ENCODE assay signal across 10 cellular contexts in genomic region chr2:63056309-63057065, GRCh38. TPM values are rescaled to one million over a fixed set of nuclear protein-coding genes. Genes with fewer than 3 reads are reported as not detected.
A peak's percentile ranks its signal among the peaks of the same experiment; 100 is the strongest.
DNase-seq lines count a peak whose midpoint lies in the region; ATAC-seq, FAIRE-seq and TF ChIP-seq lines count a peak whose summit lies in the region.
"Had no signal": no experiment of that assay in that cellular context is flagged by ENCODE, and none has a peak within 500 bp of the region (broad histone marks: within the 10 kb centered on the region; RNA-seq: fewer than 3 reads in every experiment).

No MANE protein-coding gene starts in this region.

- 34 to 51% methylated on average over 38 to 40 of the region's 42 CpGs for WGBS in esophagus squamous epithelium, 2 donors
- 35 to 40% methylated on average over 42 of the region's 42 CpGs for WGBS in pancreas, 2 donors

- no peak overlapping the region for H2AFZ ChIP-seq in neural progenitor cell (replicated peaks)

- peaks cover 77% of the 10 kb centered on the region for H3K4me1 Mint-ChIP-seq in dendritic cell treated with granulocyte-macrophage colony-stimulating factor and Interleukin-4, amounts not matched to agents 40 ng/mL and 50 ng/mL, for 4 days (ENCODE audit: low read depth)
- peaks cover 49% of the 10 kb centered on the region for H3K4me1 Mint-ChIP-seq in neural progenitor cell

- no peaks in the 10 kb centered on the region for H3K36me3 ChIP-seq in HUES48 (ENCODE audit: control insufficient read depth, insufficient read depth, low read length)
- H3K36me3 ChIP-seq in neural progenitor cell = no peaks in the 10 kb centered on the region
- no peaks in the 10 kb centered on the region for H3K36me3 ChIP-seq in esophagus squamous epithelium
- no peaks in the 10 kb centered on the region for H3K36me3 ChIP-seq in pancreas

- H3F3A ChIP-seq in neural progenitor cell (ENCODE audit: low read depth) = peaks cover 73% of the 10 kb centered on the region

- H3K27ac ChIP-seq in HUES48 (ENCODE audit: low read depth, low read length) (no peak overlapping the region), neural progenitor cell (peak overlapping the region; percentile 61), esophagus squamous epithelium (no peak overlapping the region), pancreas (no peak overlapping the region)
- H3K27ac ChIP-seq: HL-60 had no signal

- DNase-seq in GM13976 (ENCODE audit: low spot score) (peak; percentile 63), neural progenitor cell (ENCODE audit: low spot score) (peak; percentile 90), esophagus squamous epithelium (lab: John Stamatoyannopoulos, UW) (no peak), pancreas (no peak)
- DNase-seq: small intestine had no signal

- in situ Hi-C loops in GM13976 (cut with MboI; ENCODE audit: low sequenced_read_pairs, unreplicated experiment) = no loop called here

- H3K4me2 ChIP-seq in neural progenitor cell = peak overlapping the region; percentile 94

- TF ChIP-seq CTCF in GM13976 (IDR thresholded peaks at IDR 0.05; ENCODE audit: borderline replicate concordance, control extremely low read depth, extremely low read depth, insufficient read depth, missing control alignments) (no peak), neural progenitor cell (IDR thresholded peaks at IDR 0.05) (no peak), esophagus squamous epithelium (IDR thresholded peaks at IDR 0.05) (no peak), pancreas (IDR thresholded peaks at IDR 0.05) (no peak)

- no peak overlapping the region for H3K9ac ChIP-seq in HUES48 (ENCODE audit: low read depth, low read length)
- H3K9ac ChIP-seq in neural progenitor cell = no peak overlapping the region

- no peaks in the 10 kb centered on the region for H3K9me3 ChIP-seq in HUES48 (ENCODE audit: control insufficient read depth, insufficient read depth, low read length)
- no peaks in the 10 kb centered on the region for H3K9me3 ChIP-seq in neural progenitor cell (ENCODE audit: low read depth)
- H3K9me3 ChIP-seq in esophagus squamous epithelium = no peaks in the 10 kb centered on the region
- no peaks in the 10 kb centered on the region for H3K9me3 ChIP-seq in pancreas

- no peaks in the 10 kb centered on the region for H3K9me3 Mint-ChIP-seq in dendritic cell treated with granulocyte-macrophage colony-stimulating factor and Interleukin-4, amounts not matched to agents 40 ng/mL and 50 ng/mL, for 4 days
- H3K9me3 Mint-ChIP-seq in neural progenitor cell = peaks cover 36% of the 10 kb centered on the region

- H3K4me1 ChIP-seq in HUES48 (ENCODE audit: control insufficient read depth, insufficient read depth, low read length) = peaks cover 60% of the 10 kb centered on the region
- H3K4me1 ChIP-seq in neural progenitor cell = peaks cover 77% of the 10 kb centered on the region
- H3K4me1 ChIP-seq in esophagus squamous epithelium = peaks cover 29 to 80% (median 46%) of the 10 kb centered on the region in 3 donors
- H3K4me1 ChIP-seq in pancreas = peaks cover 0 to 20% (median 0%) of the 10 kb centered on the region in 3 donors

- peaks cover 63% of the 10 kb centered on the region for H3K79me2 ChIP-seq in neural progenitor cell (ENCODE audit: low read depth)

- no peak for FAIRE-seq in pancreas (lab: Jason Lieb, UNC)
- FAIRE-seq: small intestine had no signal

- no peak overlapping the region for H3K27ac Mint-ChIP-seq in dendritic cell treated with granulocyte-macrophage colony-stimulating factor and Interleukin-4, amounts not matched to agents 40 ng/mL and 50 ng/mL, for 4 days
- peak overlapping the region; percentile 80 for H3K27ac Mint-ChIP-seq in neural progenitor cell

- intact Hi-C loops in dendritic cell treated with granulocyte-macrophage colony-stimulating factor and Interleukin-4, amounts not matched to agents 40 ng/mL and 50 ng/mL, for 4 days (cut with micrococcal nuclease) = no loop called here
- intact Hi-C loops in esophagus squamous epithelium (cut with DNase I) = no loop called here
- intact Hi-C loops in pancreas (cut with DNase I) = no loop called here

- no peaks in the 10 kb centered on the region for H3K36me3 Mint-ChIP-seq in dendritic cell treated with granulocyte-macrophage colony-stimulating factor and Interleukin-4, amounts not matched to agents 40 ng/mL and 50 ng/mL, for 4 days (ENCODE audit: low read depth)
- H3K36me3 Mint-ChIP-seq in neural progenitor cell = peaks cover 62% of the 10 kb centered on the region

- TF ChIP-seq POLR2A in esophagus squamous epithelium (IDR thresholded peaks at IDR 0.05) = no peak

- peak overlapping the region; percentile 72 for H3K4me3 Mint-ChIP-seq in dendritic cell treated with granulocyte-macrophage colony-stimulating factor and Interleukin-4, amounts not matched to agents 40 ng/mL and 50 ng/mL, for 4 days
- H3K4me3 Mint-ChIP-seq in neural progenitor cell = peak overlapping the region; percentile 98

- peaks cover 90% of the 10 kb centered on the region for H3K27me3 Mint-ChIP-seq in dendritic cell treated with granulocyte-macrophage colony-stimulating factor and Interleukin-4, amounts not matched to agents 40 ng/mL and 50 ng/mL, for 4 days
- peaks cover 63% of the 10 kb centered on the region for H3K27me3 Mint-ChIP-seq in neural progenitor cell (ENCODE audit: insufficient read depth, low read depth)

- H3K27me3 ChIP-seq in HUES48 (ENCODE audit: control insufficient read depth, insufficient read depth, low read length) = peaks cover 99% of the 10 kb centered on the region
- peaks cover 90% of the 10 kb centered on the region for H3K27me3 ChIP-seq in neural progenitor cell
- peaks cover 21 to 100% (median 51%) of the 10 kb centered on the region in 4 donors for H3K27me3 ChIP-seq in esophagus squamous epithelium
- H3K27me3 ChIP-seq in pancreas = peaks cover 6 to 48% (median 16%) of the 10 kb centered on the region in 4 donors

- no peak for ATAC-seq in GM19328 (IDR thresholded peaks at IDR 0.05; ENCODE audit: unreplicated experiment)
- ATAC-seq in pancreas = no peak
- no peak for ATAC-seq in HG03378 (IDR thresholded peaks at IDR 0.05; ENCODE audit: unreplicated experiment)

- H3K4me3 ChIP-seq in HUES48 (ENCODE audit: low read depth, low read length) = peak overlapping the region; percentile 51; the same call in 1 of the 2 replicates
- H3K4me3 ChIP-seq in neural progenitor cell = peak overlapping the region; percentile 93
- peak overlapping the region in 2 of 4 donors; percentile 8 to 39 for H3K4me3 ChIP-seq in esophagus squamous epithelium
- no peak overlapping the region for H3K4me3 ChIP-seq in pancreas

- peaks cover 72% of the 10 kb centered on the region for H4K20me1 ChIP-seq in neural progenitor cell (ENCODE audit: low read depth)

RNA-seq across cellular contexts. Expression of gene OTX1, which starts 5.9 kb away (rescaled TPM):
- 7.9 and 23.3 TPM in 2 replicates for total RNA-seq in neural progenitor cell (ENCODE audit: low replicate concordance)
- total RNA-seq in esophagus squamous epithelium = 1 to 10 TPM in 1 of 4 donors, under 1 TPM in 1, not detected in 2; 0.85 to 2.6 TPM
- under 1 TPM; 0.16 to 0.90 (median 0.28) TPM for total RNA-seq in pancreas
- polyA plus RNA-seq in pancreas = under 1 TPM; 0.02 to 0.15 TPM
- polyA plus RNA-seq: small intestine had no signal

Comparison
In these comparisons a context has a peak if more than half of its experiments do, and no peak if none do; other contexts are left out.
1. DNase-seq: peak in GM13976 (single experiment) and neural progenitor cell (single experiment); none in esophagus squamous epithelium (single experiment) and pancreas (0 of 6).
2. H3K4me3 ChIP-seq: peak in HUES48 (single experiment) and neural progenitor cell (single experiment); none in pancreas (0 of 4).